8 cellular contexts compared by ENCODE assay signal in the genomic region with DNA sequence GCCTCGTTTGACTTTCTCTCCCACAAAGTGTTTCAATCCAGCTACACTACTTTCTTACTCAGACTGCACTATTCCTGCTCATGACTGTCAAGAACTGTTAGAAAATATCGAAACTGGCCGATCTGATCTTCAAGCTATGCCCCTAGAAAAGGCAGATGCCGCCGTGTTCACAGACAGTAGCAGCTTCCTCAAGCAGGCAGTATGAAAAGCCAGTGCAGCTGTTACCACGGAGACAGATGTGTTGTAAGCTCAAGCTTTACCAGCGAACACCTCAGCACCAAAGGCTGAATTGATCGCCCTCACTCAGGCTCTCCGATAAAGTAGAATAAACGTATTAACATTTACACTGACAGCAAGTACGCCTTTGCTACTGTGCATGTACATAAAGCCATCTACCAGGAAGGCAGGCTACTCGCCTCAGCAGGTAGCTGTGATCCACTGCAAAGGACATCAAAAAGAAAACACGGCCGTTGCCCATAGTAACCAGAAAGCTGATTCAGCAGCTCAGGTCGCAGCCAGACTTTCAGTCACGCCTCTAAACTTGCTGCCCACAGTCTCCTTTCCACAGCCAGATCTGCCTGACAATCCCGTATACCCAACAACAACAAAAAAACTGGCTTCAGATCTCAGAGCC.
A peak's percentile ranks its signal among the peaks of the same experiment; 100 is the strongest.
DNase-seq lines count a peak whose midpoint lies in the region; ATAC-seq and TF ChIP-seq lines count a peak whose summit lies in the region.
"Not testable (repeated sequence)": the region's sequence is repeated elsewhere in the genome, so short reads cannot be mapped to it uniquely, and the experiment has no call there.

No MANE protein-coding gene starts in this region.

- peak; percentile 85 for DNase-seq in DMS53 (lab: John Stamatoyannopoulos, UW)
- peak; percentile 72 for DNase-seq in MM.1S
- peak; percentile 54 for DNase-seq in T-helper 22 cell (ENCODE audit: low read depth)
- peak; percentile 10 for DNase-seq in activated T-cell treated with anti-CD3 and anti-CD28 coated beads, Interleukin-2, amount 50 U/mL, for 4 hours
- peak; percentile 3 to 16 for DNase-seq in cardiac fibroblast (ENCODE audit: low read depth in 2 of 2)
- peak; percentile 50 for DNase-seq in glomerular visceral epithelial cell (ENCODE audit: extremely low spot score)
- DNase-seq in neural progenitor cell (ENCODE audit: low spot score), result peak; percentile 55
- DNase-seq in stimulated activated CD4-positive, alpha-beta T cell treated with anti-CD3 and anti-CD28 coated beads, Interleukin-4, amount 100 ng/mL, for 24 hours, result peak; percentile 35

- not testable (repeated sequence) for H3K4me3 Mint-ChIP-seq in activated T-cell treated with anti-CD3 and anti-CD28 coated beads, Interleukin-2, amount 50 U/mL, for 4 hours; neural progenitor cell

- H3K9me3 ChIP-seq in MM.1S (replicated peaks; ENCODE audit: insufficient read depth, low read length); neural progenitor cell (ENCODE audit: low read depth): not testable (repeated sequence)

- H4K20me1 ChIP-seq in MM.1S (ENCODE audit: insufficient read depth, low read length); neural progenitor cell (ENCODE audit: low read depth): not testable (repeated sequence)

- not testable (repeated sequence) for H3K27me3 ChIP-seq in MM.1S (replicated peaks; ENCODE audit: insufficient read depth, low read length); neural progenitor cell

- peak overlapping the region; percentile 50 for H3K4me3 ChIP-seq in MM.1S (ENCODE audit: low read length)
- not testable (repeated sequence) for H3K4me3 ChIP-seq in cardiac fibroblast (replicated peaks in 1 of 2; ENCODE audit: low read depth in 2 of 2, low read length in 2 of 2); neural progenitor cell

- not testable (repeated sequence) for H3K36me3 Mint-ChIP-seq in activated T-cell treated with anti-CD3 and anti-CD28 coated beads, Interleukin-2, amount 50 U/mL, for 4 hours (ENCODE audit: insufficient read depth); neural progenitor cell

- peak overlapping the region; percentile 92 for H3K9ac ChIP-seq in MM.1S (ENCODE audit: low read length)
- H3K9ac ChIP-seq in neural progenitor cell, result not testable (repeated sequence)

- H3K27me3 Mint-ChIP-seq in activated T-cell treated with anti-CD3 and anti-CD28 coated beads, Interleukin-2, amount 50 U/mL, for 4 hours (ENCODE audit: low read depth); neural progenitor cell (ENCODE audit: insufficient read depth, low read depth): not testable (repeated sequence)

- H3K4me1 ChIP-seq in MM.1S (ENCODE audit: low read length) (peaks cover 26% of the 10 kb centered on the region), neural progenitor cell (peaks cover 16% of the 10 kb centered on the region)

- not testable (repeated sequence) for H2AFZ ChIP-seq in MM.1S (ENCODE audit: low read length); neural progenitor cell (replicated peaks)

- TF ChIP-seq CTCF in MM.1S (IDR thresholded peaks at IDR 0.05; ENCODE audit: low read length); cardiac fibroblast (IDR thresholded peaks at IDR 0.05; ENCODE audit: low read depth, low read length); neural progenitor cell (IDR thresholded peaks at IDR 0.05): not testable (repeated sequence)

- H3K27ac ChIP-seq in MM.1S (ENCODE audit: low read length), result peak overlapping the region; percentile 98
- H3K27ac ChIP-seq in neural progenitor cell, result not testable (repeated sequence)

- H3K9me2 ChIP-seq in MM.1S (replicated peaks; ENCODE audit: insufficient read depth, low read length), result not testable (repeated sequence)

- H3F3A ChIP-seq in MM.1S (ENCODE audit: insufficient read depth, low read length) (peaks cover 26% of the 10 kb centered on the region), neural progenitor cell (ENCODE audit: low read depth) (peaks cover 10% of the 10 kb centered on the region)

- ATAC-seq in activated T-cell treated with anti-CD3 and anti-CD28 coated beads, Interleukin-2, amount 50 U/mL, for 4 hours, result not testable (repeated sequence)

- H3K36me3 ChIP-seq in MM.1S (replicated peaks; ENCODE audit: insufficient read depth, low read length); neural progenitor cell: not testable (repeated sequence)

- peak overlapping the region; percentile 77 for H3K4me2 ChIP-seq in MM.1S (ENCODE audit: low read depth, low read length)
- peak overlapping the region; percentile 56 for H3K4me2 ChIP-seq in neural progenitor cell

- H3K4me1 Mint-ChIP-seq in activated T-cell treated with anti-CD3 and anti-CD28 coated beads, Interleukin-2, amount 50 U/mL, for 4 hours (ENCODE audit: low read depth), result not testable (repeated sequence)
- H3K4me1 Mint-ChIP-seq in neural progenitor cell, result peaks cover 29% of the 10 kb centered on the region

- H3K27ac Mint-ChIP-seq in neural progenitor cell, result not testable (repeated sequence)

- H3K9me3 Mint-ChIP-seq in activated T-cell treated with anti-CD3 and anti-CD28 coated beads, Interleukin-2, amount 50 U/mL, for 4 hours; neural progenitor cell: not testable (repeated sequence)

- not testable (repeated sequence) for H3K79me2 ChIP-seq in MM.1S (ENCODE audit: low read length); neural progenitor cell (ENCODE audit: low read depth)

Comparison
In these comparisons a context has a peak if more than half of its experiments do, and no peak if none do; other contexts are left out.
1. DNase-seq: peak in every context shown above with its lines; median percentile 85 in DMS53; 72 in MM.1S; 55 in neural progenitor cell; 54 in T-helper 22 cell; 50 in glomerular visceral epithelial cell; 35 in stimulated activated CD4-positive, alpha-beta T cell treated with anti-CD3 and anti-CD28 coated beads, Interleukin-4, amount 100 ng/mL, for 24 hours; 10 in activated T-cell treated with anti-CD3 and anti-CD28 coated beads, Interleukin-2, amount 50 U/mL, for 4 hours; 10 in cardiac fibroblast.